Comparison of ENCODE assay signal across 1 cellular context in the genomic region with DNA sequence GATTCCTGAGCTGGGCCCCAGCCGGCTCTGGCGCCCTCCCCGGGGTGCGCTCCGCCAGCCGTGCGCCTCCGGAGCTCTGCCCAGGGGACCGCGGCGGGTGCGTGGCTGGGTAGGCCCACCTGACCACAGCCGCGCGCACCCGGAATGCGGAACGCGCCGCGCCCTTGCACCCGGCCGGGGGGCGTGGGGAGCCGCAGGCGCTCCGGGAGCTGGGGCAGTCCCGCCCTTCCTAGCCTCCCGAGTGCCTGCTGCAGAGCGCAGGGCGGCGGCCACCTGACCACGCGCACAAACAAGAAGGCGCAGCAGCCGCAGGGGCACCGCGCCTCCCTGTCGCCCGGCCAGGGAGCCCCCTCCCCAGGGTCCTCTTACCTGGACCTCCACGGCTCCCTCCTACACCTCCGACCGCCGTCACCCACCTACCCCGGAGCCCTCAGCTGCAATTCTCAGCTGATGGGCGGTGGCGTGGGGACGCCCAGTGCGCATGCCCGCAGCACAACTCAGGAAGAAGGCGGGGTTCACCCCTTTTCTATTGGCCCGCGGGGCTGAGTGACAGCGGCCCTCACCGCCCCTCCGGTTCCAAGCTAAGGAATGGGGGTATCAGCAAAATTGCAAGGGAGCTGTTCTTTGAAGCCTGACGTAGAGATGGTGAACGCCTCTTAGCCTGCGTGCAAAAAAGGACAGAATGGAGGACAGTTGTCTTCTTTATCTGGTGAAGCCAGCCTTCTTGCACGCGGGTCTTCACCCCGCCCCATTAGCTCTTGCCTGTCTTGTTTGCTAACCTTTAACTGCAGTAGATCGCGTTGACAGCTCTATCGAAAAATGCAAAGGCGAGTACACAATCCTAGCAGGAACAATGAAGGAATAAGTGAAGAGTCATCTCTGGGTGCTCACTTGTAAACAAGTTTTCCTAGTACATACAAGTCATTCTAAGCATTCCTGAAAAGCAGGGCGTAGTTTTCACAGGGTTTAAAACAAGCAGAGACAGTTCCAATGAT.
TF ChIP-seq lines count a peak whose summit lies in the region.

A gene with protein sequence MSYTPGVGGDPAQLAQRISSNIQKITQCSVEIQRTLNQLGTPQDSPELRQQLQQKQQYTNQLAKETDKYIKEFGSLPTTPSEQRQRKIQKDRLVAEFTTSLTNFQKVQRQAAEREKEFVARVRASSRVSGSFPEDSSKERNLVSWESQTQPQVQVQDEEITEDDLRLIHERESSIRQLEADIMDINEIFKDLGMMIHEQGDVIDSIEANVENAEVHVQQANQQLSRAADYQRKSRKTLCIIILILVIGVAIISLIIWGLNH (minus strand): TSS at position 479 of the 995 bp plus-strand sequence. CDS start 9,586 bp downstream, outside the sequence.

TF ChIP-seq in WTC11, 78 proteins besides CTCF, POLR2A, EP300 and RAD21 (continued from another document):
- TF ChIP-seq, protein P1, sequence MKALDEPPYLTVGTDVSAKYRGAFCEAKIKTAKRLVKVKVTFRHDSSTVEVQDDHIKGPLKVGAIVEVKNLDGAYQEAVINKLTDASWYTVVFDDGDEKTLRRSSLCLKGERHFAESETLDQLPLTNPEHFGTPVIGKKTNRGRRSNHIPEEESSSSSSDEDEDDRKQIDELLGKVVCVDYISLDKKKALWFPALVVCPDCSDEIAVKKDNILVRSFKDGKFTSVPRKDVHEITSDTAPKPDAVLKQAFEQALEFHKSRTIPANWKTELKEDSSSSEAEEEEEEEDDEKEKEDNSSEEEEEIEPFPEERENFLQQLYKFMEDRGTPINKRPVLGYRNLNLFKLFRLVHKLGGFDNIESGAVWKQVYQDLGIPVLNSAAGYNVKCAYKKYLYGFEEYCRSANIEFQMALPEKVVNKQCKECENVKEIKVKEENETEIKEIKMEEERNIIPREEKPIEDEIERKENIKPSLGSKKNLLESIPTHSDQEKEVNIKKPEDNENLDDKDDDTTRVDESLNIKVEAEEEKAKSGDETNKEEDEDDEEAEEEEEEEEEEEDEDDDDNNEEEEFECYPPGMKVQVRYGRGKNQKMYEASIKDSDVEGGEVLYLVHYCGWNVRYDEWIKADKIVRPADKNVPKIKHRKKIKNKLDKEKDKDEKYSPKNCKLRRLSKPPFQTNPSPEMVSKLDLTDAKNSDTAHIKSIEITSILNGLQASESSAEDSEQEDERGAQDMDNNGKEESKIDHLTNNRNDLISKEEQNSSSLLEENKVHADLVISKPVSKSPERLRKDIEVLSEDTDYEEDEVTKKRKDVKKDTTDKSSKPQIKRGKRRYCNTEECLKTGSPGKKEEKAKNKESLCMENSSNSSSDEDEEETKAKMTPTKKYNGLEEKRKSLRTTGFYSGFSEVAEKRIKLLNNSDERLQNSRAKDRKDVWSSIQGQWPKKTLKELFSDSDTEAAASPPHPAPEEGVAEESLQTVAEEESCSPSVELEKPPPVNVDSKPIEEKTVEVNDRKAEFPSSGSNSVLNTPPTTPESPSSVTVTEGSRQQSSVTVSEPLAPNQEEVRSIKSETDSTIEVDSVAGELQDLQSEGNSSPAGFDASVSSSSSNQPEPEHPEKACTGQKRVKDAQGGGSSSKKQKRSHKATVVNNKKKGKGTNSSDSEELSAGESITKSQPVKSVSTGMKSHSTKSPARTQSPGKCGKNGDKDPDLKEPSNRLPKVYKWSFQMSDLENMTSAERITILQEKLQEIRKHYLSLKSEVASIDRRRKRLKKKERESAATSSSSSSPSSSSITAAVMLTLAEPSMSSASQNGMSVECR (CRISPR knock-in tag; IDR thresholded peaks at IDR 0.05; ENCODE audit: borderline replicate concordance) = no peak
- TF ChIP-seq TP53 (CRISPR knock-in tag; IDR thresholded peaks at IDR 0.05) (no peak), ZBTB21 (CRISPR knock-in tag; IDR thresholded peaks at IDR 0.05; ENCODE audit: borderline replicate concordance) (0 out of 2 replicates have a peak, but pooled peaks have one; percentile 18), ZNF671 (CRISPR knock-in tag; IDR thresholded peaks at IDR 0.05) (no peak), ETV6 (CRISPR knock-in tag; IDR thresholded peaks at IDR 0.05) (no peak; the same call in 1 of the 2 replicates)
- TF ChIP-seq, protein P2, sequence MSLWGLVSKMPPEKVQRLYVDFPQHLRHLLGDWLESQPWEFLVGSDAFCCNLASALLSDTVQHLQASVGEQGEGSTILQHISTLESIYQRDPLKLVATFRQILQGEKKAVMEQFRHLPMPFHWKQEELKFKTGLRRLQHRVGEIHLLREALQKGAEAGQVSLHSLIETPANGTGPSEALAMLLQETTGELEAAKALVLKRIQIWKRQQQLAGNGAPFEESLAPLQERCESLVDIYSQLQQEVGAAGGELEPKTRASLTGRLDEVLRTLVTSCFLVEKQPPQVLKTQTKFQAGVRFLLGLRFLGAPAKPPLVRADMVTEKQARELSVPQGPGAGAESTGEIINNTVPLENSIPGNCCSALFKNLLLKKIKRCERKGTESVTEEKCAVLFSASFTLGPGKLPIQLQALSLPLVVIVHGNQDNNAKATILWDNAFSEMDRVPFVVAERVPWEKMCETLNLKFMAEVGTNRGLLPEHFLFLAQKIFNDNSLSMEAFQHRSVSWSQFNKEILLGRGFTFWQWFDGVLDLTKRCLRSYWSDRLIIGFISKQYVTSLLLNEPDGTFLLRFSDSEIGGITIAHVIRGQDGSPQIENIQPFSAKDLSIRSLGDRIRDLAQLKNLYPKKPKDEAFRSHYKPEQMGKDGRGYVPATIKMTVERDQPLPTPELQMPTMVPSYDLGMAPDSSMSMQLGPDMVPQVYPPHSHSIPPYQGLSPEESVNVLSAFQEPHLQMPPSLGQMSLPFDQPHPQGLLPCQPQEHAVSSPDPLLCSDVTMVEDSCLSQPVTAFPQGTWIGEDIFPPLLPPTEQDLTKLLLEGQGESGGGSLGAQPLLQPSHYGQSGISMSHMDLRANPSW (CRISPR knock-in tag; conservative IDR thresholded peaks at IDR 0.05; ENCODE audit: low read depth) = no peak
- TF ChIP-seq, protein P3, sequence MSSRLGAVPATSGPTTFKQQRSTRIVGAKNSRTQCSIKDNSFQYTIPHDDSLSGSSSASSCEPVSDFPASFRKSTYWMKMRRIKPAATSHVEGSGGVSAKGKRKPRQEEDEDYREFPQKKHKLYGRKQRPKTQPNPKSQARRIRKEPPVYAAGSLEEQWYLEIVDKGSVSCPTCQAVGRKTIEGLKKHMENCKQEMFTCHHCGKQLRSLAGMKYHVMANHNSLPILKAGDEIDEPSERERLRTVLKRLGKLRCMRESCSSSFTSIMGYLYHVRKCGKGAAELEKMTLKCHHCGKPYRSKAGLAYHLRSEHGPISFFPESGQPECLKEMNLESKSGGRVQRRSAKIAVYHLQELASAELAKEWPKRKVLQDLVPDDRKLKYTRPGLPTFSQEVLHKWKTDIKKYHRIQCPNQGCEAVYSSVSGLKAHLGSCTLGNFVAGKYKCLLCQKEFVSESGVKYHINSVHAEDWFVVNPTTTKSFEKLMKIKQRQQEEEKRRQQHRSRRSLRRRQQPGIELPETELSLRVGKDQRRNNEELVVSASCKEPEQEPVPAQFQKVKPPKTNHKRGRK (CRISPR knock-in tag; IDR thresholded peaks at IDR 0.05; ENCODE audit: borderline replicate concordance) = no peak
